18 cellular contexts compared by ENCODE assay signal in genomic region chr13:99992376-99992775, GRCh38. TPM values are rescaled to one million over a fixed set of nuclear protein-coding genes. Genes with fewer than 3 reads are reported as not detected.
A peak's percentile ranks its signal among the peaks of the same experiment; 100 is the strongest.
DNase-seq lines count a peak whose midpoint lies in the region; TF ChIP-seq lines count a peak whose summit lies in the region.
"Had no signal": no experiment of that assay in that cellular context is flagged by ENCODE, and none has a peak within 500 bp of the region (broad histone marks: within the 10 kb centered on the region; RNA-seq: fewer than 3 reads in every experiment).

No MANE protein-coding gene starts in this region.

- no peak for TF ChIP-seq CTCF in endothelial cell (IDR thresholded peaks at IDR 0.05; ENCODE audit: unreplicated experiment)
- no peak for TF ChIP-seq CTCF in type B pancreatic cell (conservative IDR thresholded peaks at IDR 0.05)

- H3K4me1 Mint-ChIP-seq in activated naive CD8-positive, alpha-beta T cell (ENCODE audit: low read depth), result peaks cover 27% of the 10 kb centered on the region
- H3K4me1 Mint-ChIP-seq in activated naive CD8-positive, alpha-beta T cell treated with anti-CD3 and anti-CD28 coated beads for 36 hours, result peaks cover 29% of the 10 kb centered on the region
- H3K4me1 Mint-ChIP-seq in endothelial cell (ENCODE audit: unreplicated experiment) (peaks cover 37% of the 10 kb centered on the region), type B pancreatic cell (ENCODE audit: unreplicated experiment) (peaks cover 13% of the 10 kb centered on the region)
- H3K4me1 Mint-ChIP-seq: mesothelial cell of epicardium had no signal

- H3K36me3 ChIP-seq in SJCRH30, result no peaks in the 10 kb centered on the region

- H3K27me3 Mint-ChIP-seq in activated naive CD8-positive, alpha-beta T cell, result peaks cover 65% of the 10 kb centered on the region
- H3K27me3 Mint-ChIP-seq in activated naive CD8-positive, alpha-beta T cell treated with anti-CD3 and anti-CD28 coated beads for 36 hours, result peaks cover 98% of the 10 kb centered on the region
- H3K27me3 Mint-ChIP-seq in endothelial cell (ENCODE audit: unreplicated experiment) (peaks cover 31% of the 10 kb centered on the region), type B pancreatic cell (peaks cover 96% of the 10 kb centered on the region)

- DNase-seq in activated naive CD8-positive, alpha-beta T cell treated with anti-CD3 and anti-CD28 coated beads for 36 hours, result no peak
- DNase-seq in SJCRH30 (peak in 1 of 2 experiments; percentile 27), endothelial cell (ENCODE audit: low spot score) (no peak), type B pancreatic cell (ENCODE audit: extremely low spot score, unreplicated experiment) (no peak), NCI-H2227 (lab: John Stamatoyannopoulos, UW; ENCODE audit: unreplicated experiment) (no peak), NCI-H1048 (lab: John Stamatoyannopoulos, UW) (no peak), COLO829 (ENCODE audit: low spot score) (no peak)
- DNase-seq: activated CD4-positive, CD25-positive, alpha-beta regulatory T cell; activated CD8-positive, alpha-beta memory T cell treated with anti-CD3 and anti-CD28 coated beads for 24 hours; amygdala; cortex of kidney; EL; NCI-H774; nucleus accumbens had no signal

- H3K36me3 Mint-ChIP-seq in activated naive CD8-positive, alpha-beta T cell, result no peaks in the 10 kb centered on the region
- no peaks in the 10 kb centered on the region for H3K36me3 Mint-ChIP-seq in activated naive CD8-positive, alpha-beta T cell treated with anti-CD3 and anti-CD28 coated beads for 36 hours
- peaks cover 3% of the 10 kb centered on the region for H3K36me3 Mint-ChIP-seq in endothelial cell (ENCODE audit: low read depth, unreplicated experiment)
- peaks cover under 1% of the 10 kb centered on the region for H3K36me3 Mint-ChIP-seq in type B pancreatic cell
- H3K36me3 Mint-ChIP-seq: mesothelial cell of epicardium had no signal

- no peaks in the 10 kb centered on the region for H3K27me3 ChIP-seq in SJCRH30

- H3K4me3 Mint-ChIP-seq in activated naive CD8-positive, alpha-beta T cell, result no peak overlapping the region
- H3K4me3 Mint-ChIP-seq in activated naive CD8-positive, alpha-beta T cell treated with anti-CD3 and anti-CD28 coated beads for 36 hours, result no peak overlapping the region
- H3K4me3 Mint-ChIP-seq in endothelial cell (ENCODE audit: unreplicated experiment) (no peak overlapping the region), type B pancreatic cell (peak overlapping the region; percentile 56)
- H3K4me3 Mint-ChIP-seq: mesothelial cell of epicardium had no signal

- H3K9me3 Mint-ChIP-seq in activated naive CD8-positive, alpha-beta T cell (ENCODE audit: low read depth), result peaks cover 7% of the 10 kb centered on the region
- H3K9me3 Mint-ChIP-seq in activated naive CD8-positive, alpha-beta T cell treated with anti-CD3 and anti-CD28 coated beads for 36 hours, result peaks cover 7% of the 10 kb centered on the region
- H3K9me3 Mint-ChIP-seq in endothelial cell (ENCODE audit: unreplicated experiment), result no peaks in the 10 kb centered on the region
- H3K9me3 Mint-ChIP-seq in type B pancreatic cell, result no peaks in the 10 kb centered on the region
- H3K9me3 Mint-ChIP-seq: mesothelial cell of epicardium had no signal

- peak overlapping the region; percentile 22 for H3K27ac Mint-ChIP-seq in activated naive CD8-positive, alpha-beta T cell
- no peak overlapping the region for H3K27ac Mint-ChIP-seq in activated naive CD8-positive, alpha-beta T cell treated with anti-CD3 and anti-CD28 coated beads for 36 hours
- H3K27ac Mint-ChIP-seq in endothelial cell (ENCODE audit: unreplicated experiment) (peak overlapping the region; percentile 61), type B pancreatic cell (peak overlapping the region; percentile 78)
- H3K27ac Mint-ChIP-seq: mesothelial cell of epicardium had no signal

- no peak overlapping the region for H3K27ac ChIP-seq in SJCRH30

- peaks cover 12% of the 10 kb centered on the region; the same call in 1 of the 2 replicates for H3K4me1 ChIP-seq in SJCRH30

- no peaks in the 10 kb centered on the region for H3K9me3 ChIP-seq in SJCRH30 (replicated peaks)

- H3K4me3 ChIP-seq in SJCRH30, result peak overlapping the region; percentile 44

RNA-seq across cellular contexts. Expression of gene ZIC2, which starts 10.8 kb away (rescaled TPM):
- total RNA-seq in activated naive CD8-positive, alpha-beta T cell treated with anti-CD3 and anti-CD28 coated beads for 36 hours, result not detected
- 2.7 and 3.1 TPM in 2 replicates for total RNA-seq in SJCRH30 (2014; rRNA removed; shearing (Covaris generic))
- total RNA-seq in endothelial cell (ENCODE audit: unreplicated experiment), result 3.8 TPM
- 0.59 and 129 TPM in 2 replicates for total RNA-seq in type B pancreatic cell (ENCODE audit: low replicate concordance)
- total RNA-seq: epithelial cell of proximal tubule, mesothelial cell of epicardium, subcutaneous adipose tissue had no signal

RNA-seq across cellular contexts. Expression of gene ZIC5, which starts 20.8 kb away (rescaled TPM):
- not detected for total RNA-seq in activated naive CD8-positive, alpha-beta T cell treated with anti-CD3 and anti-CD28 coated beads for 36 hours
- total RNA-seq in SJCRH30 (2014; rRNA removed; shearing (Covaris generic)), result 1.1 and 1.2 TPM in 2 replicates
- total RNA-seq in endothelial cell (ENCODE audit: unreplicated experiment) (0.10 TPM), type B pancreatic cell (ENCODE audit: low replicate concordance) (0.05 and 15.1 TPM in 2 replicates)
- total RNA-seq: epithelial cell of proximal tubule, mesothelial cell of epicardium had no signal
